In the genomic region with DNA sequence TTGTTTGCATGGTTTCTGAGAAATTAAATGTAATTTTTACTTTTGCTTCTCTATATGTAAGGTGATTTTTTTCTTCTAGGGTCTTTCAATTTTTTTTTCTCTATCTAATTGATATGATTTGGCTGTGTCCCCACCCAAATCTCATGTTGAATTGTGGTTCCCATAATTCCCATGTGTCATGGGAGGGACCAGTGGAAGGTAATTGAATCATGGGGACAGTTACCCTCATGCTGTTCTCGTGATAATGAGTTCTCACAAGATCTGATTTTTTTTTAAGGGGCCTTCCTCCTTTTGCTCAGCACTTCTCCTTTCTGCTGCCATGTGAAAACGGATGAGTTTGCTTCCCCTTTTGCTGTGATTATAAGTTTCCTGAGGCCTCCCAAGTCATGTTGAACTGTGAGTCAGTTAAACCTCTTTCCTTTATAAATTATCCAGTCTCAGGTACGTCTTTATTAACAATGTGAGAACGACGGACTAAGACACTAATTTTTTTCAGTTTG, we compare ENCODE assay signal across 17 cellular contexts.
DNase-seq lines count a peak whose midpoint lies in the region; ATAC-seq, FAIRE-seq and TF ChIP-seq lines count a peak whose summit lies in the region.
"Had no signal": no experiment of that assay in that cellular context is flagged by ENCODE, and none has a peak within 500 bp of the region (broad histone marks: within the 10 kb centered on the region; RNA-seq: fewer than 3 reads in every experiment).

No MANE protein-coding gene starts in this region.

- no peak for FAIRE-seq in K562 (lab: Jason Lieb, UNC)
- FAIRE-seq: H1 had no signal

- no peaks in the 10 kb centered on the region for H3K36me3 Mint-ChIP-seq in WTC11
- no peaks in the 10 kb centered on the region for H3K36me3 Mint-ChIP-seq in activated CD4-positive, alpha-beta memory T cell treated with anti-CD3 and anti-CD28 coated beads for 36 hours

- H3K9me1 ChIP-seq in K562 (ENCODE audit: control insufficient read depth, insufficient read depth, low read length): no peaks in the 10 kb centered on the region

- no peak for TF ChIP-seq POLR2A in K562 (conservative IDR thresholded peaks at IDR 0.05)

- no peaks in the 10 kb centered on the region for H3K27me3 Mint-ChIP-seq in WTC11 (ENCODE audit: low read depth)
- no peaks in the 10 kb centered on the region for H3K27me3 Mint-ChIP-seq in activated CD4-positive, alpha-beta memory T cell treated with anti-CD3 and anti-CD28 coated beads for 36 hours
- H3K27me3 Mint-ChIP-seq: effector memory CD8-positive, alpha-beta T cell had no signal

- CTCF ChIA-PET in K562 (lab: Yijun Ruan, JAX; ENCODE audit: low intra/inter-chr PET ratio) (no interaction called here), WTC11 (lab: Charles Lee) (no interaction called here)
- CTCF ChIA-PET in activated CD4-positive, alpha-beta memory T cell treated with anti-CD3 and anti-CD28 coated beads for 36 hours (lab: Charles Lee): no interaction called here

- TF ChIP-seq CTCF in K562 (IDR thresholded peaks at IDR 0.05 in 2 of 3, conservative IDR thresholded peaks at IDR 0.05 in 1 of 3; ENCODE audit: insufficient read depth in 2 of 3, low read depth in 1 of 3, low read length in 3 of 3) (no peak), WTC11 (IDR thresholded peaks at IDR 0.05) (no peak)

- TF ChIP-seq RAD21 in K562 (CRISPR knock-in tag; conservative IDR thresholded peaks at IDR 0.05 in 1 of 2, IDR thresholded peaks at IDR 0.05 in 1 of 2): no peak

- intact Hi-C loops in K562 (cut with micrococcal nuclease) (no loop called here), head of caudate nucleus (cut with DNase I) (no loop called here)
- intact Hi-C loops in activated CD4-positive, alpha-beta memory T cell treated with anti-CD3 and anti-CD28 coated beads for 36 hours (cut with micrococcal nuclease): no loop called here

- no peaks in the 10 kb centered on the region for H3K4me1 Mint-ChIP-seq in WTC11
- H3K4me1 Mint-ChIP-seq in activated CD4-positive, alpha-beta memory T cell treated with anti-CD3 and anti-CD28 coated beads for 36 hours (ENCODE audit: low read depth): no peaks in the 10 kb centered on the region

- no peaks in the 10 kb centered on the region for H3K9me3 ChIP-seq in K562 (replicated peaks; ENCODE audit: control insufficient read depth, insufficient read depth, low read depth, low read length)
- H3K9me3 ChIP-seq: right lobe of liver had no signal

- ATAC-seq in GM18499 (IDR thresholded peaks at IDR 0.05; ENCODE audit: insufficient read depth, unreplicated experiment) (peak; percentile 67), HG03060 (IDR thresholded peaks at IDR 0.05; ENCODE audit: low read depth, unreplicated experiment) (peak; percentile 37), K562 (no peak), WTC11 (no peak), GM18520 (IDR thresholded peaks at IDR 0.05; ENCODE audit: unreplicated experiment) (no peak)
- ATAC-seq: effector memory CD8-positive, alpha-beta T cell; right lobe of liver had no signal

- POLR2A ChIA-PET in K562 (lab: Yijun Ruan, JAX) (no interaction called here), WTC11 (lab: Charles Lee) (no interaction called here)
- POLR2A ChIA-PET in activated CD4-positive, alpha-beta memory T cell treated with anti-CD3 and anti-CD28 coated beads for 36 hours (lab: Charles Lee): no interaction called here

- H3K27me3 ChIP-seq in K562 (ENCODE audit: control insufficient read depth in 2 of 2, insufficient read depth in 2 of 2, low read length in 2 of 2): no peaks in the 10 kb centered on the region
- H3K27me3 ChIP-seq: right lobe of liver had no signal

- WGBS in K562 (ENCODE audit: insufficient coverage, low coverage, missing lambda C conversion rate): 26% methylated on average over 5 of the region's 5 CpGs

- in situ Hi-C loops in K562 (cut with MboI): no loop called here

- no peak for TF ChIP-seq EP300 in K562 (IDR thresholded peaks at IDR 0.05; ENCODE audit: low read length)

- DNase-seq in NOMO-1 treated with dmso at 0.1 percent for 144 hours (lab: John Stamatoyannopoulos, UW; ENCODE audit: unreplicated experiment) (peak; percentile 86), K562 (ENCODE audit: extremely low read depth in 1 of 4, low spot score in 3 of 4) (no peak), head of caudate nucleus (no peak), WTC11 (ENCODE audit: low spot score) (no peak)
- DNase-seq in activated CD4-positive, alpha-beta memory T cell treated with anti-CD3 and anti-CD28 coated beads for 36 hours: no peak
- DNase-seq: activated effector memory CD4-positive, alpha-beta T cell treated with anti-CD3 and anti-CD28 coated beads, Interleukin-2, amount 50 U/mL, for 16 hours; amniotic stem cell; central memory CD4-positive, alpha-beta T cell; effector memory CD8-positive, alpha-beta T cell; MM.1S; NCI-H2081 treated with DMSO at 0.1 percent for 48 hours; NCI-H526; right lobe of liver had no signal

- no peaks in the 10 kb centered on the region for H3K4me1 ChIP-seq in K562 (replicated peaks in 1 of 2; ENCODE audit: control insufficient read depth in 2 of 2, insufficient read depth in 2 of 2, low read length in 2 of 2)
- H3K4me1 ChIP-seq: right lobe of liver had no signal

- H3K4me2 ChIP-seq in K562 (ENCODE audit: insufficient read depth, low read length): no peak overlapping the region

- no peaks in the 10 kb centered on the region for H4K20me1 ChIP-seq in K562 (replicated peaks; ENCODE audit: control insufficient read depth, insufficient read depth, low read length)

- H3K9me3 Mint-ChIP-seq in WTC11: peaks cover 3% of the 10 kb centered on the region; the same call in 1 of the 2 replicates
- no peaks in the 10 kb centered on the region for H3K9me3 Mint-ChIP-seq in activated CD4-positive, alpha-beta memory T cell treated with anti-CD3 and anti-CD28 coated beads for 36 hours

- H3K79me2 ChIP-seq in K562 (ENCODE audit: control insufficient read depth, insufficient read depth, low read length): no peaks in the 10 kb centered on the region

- no peak overlapping the region for H3K9ac ChIP-seq in K562 (ENCODE audit: insufficient read depth in 1 of 2, low read depth in 2 of 2, low read length in 2 of 2)

- H3K27ac ChIP-seq in K562 (ENCODE audit: extremely low read depth, low read depth, low read length): no peak overlapping the region
- H3K27ac ChIP-seq: right lobe of liver had no signal

- BruUV-seq in K562 (replicated peaks; lab: Mats Ljungman, UMichigan): no TSS peak

- no peak overlapping the region for H3K27ac Mint-ChIP-seq in WTC11
- no peak overlapping the region for H3K27ac Mint-ChIP-seq in activated CD4-positive, alpha-beta memory T cell treated with anti-CD3 and anti-CD28 coated beads for 36 hours
- H3K27ac Mint-ChIP-seq: effector memory CD8-positive, alpha-beta T cell had no signal

- H3K4me3 ChIP-seq in K562: no peak overlapping the region
- H3K4me3 ChIP-seq: right lobe of liver had no signal

- H2AFZ ChIP-seq in K562 (ENCODE audit: low read depth, low read length): no peak overlapping the region

- no peaks in the 10 kb centered on the region for H3K36me3 ChIP-seq in K562 (ENCODE audit: control insufficient read depth, insufficient read depth, low read length)
- H3K36me3 ChIP-seq: right lobe of liver had no signal

- H3K4me3 Mint-ChIP-seq in WTC11: no peak overlapping the region
- no peak overlapping the region for H3K4me3 Mint-ChIP-seq in activated CD4-positive, alpha-beta memory T cell treated with anti-CD3 and anti-CD28 coated beads for 36 hours
- H3K4me3 Mint-ChIP-seq: effector memory CD8-positive, alpha-beta T cell had no signal

TF ChIP-seq in K562, 482 proteins besides CTCF, POLR2A, EP300 and RAD21 (continues in another document):
- peak; percentile 83 for TF ChIP-seq CC2D1A (IDR thresholded peaks at IDR 0.05)
- TF ChIP-seq, protein P1, sequence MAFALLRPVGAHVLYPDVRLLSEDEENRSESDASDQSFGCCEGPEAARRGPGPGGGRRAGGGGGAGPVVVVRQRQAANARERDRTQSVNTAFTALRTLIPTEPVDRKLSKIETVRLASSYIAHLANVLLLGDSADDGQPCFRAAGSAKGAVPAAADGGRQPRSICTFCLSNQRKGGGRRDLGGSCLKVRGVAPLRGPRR (CRISPR knock-in tag; IDR thresholded peaks at IDR 0.05): no peak

TF ChIP-seq in WTC11, 78 proteins besides CTCF, POLR2A, EP300 and RAD21 (continues in another document):
- TF ChIP-seq SOX15 (CRISPR knock-in tag; IDR thresholded peaks at IDR 0.05): no peak
- TF ChIP-seq ATF3 (CRISPR knock-in tag; conservative IDR thresholded peaks at IDR 0.05): no peak
- TF ChIP-seq E2F1 (CRISPR knock-in tag; IDR thresholded peaks at IDR 0.05): no peak
- TF ChIP-seq KAT7 (CRISPR knock-in tag; IDR thresholded peaks at IDR 0.05; ENCODE audit: borderline replicate concordance): no peak
- TF ChIP-seq ZNF138 (CRISPR knock-in tag; conservative IDR thresholded peaks at IDR 0.05): no peak
- no peak for TF ChIP-seq NR1H2 (CRISPR knock-in tag; IDR thresholded peaks at IDR 0.05)

Comparison
In these comparisons a context has a peak if more than half of its experiments do, and no peak if none do; other contexts are left out.
1. ATAC-seq: peak in GM18499 (single experiment) and HG03060 (single experiment); none in K562 (single experiment), WTC11 (single experiment) and GM18520 (single experiment).